ENCODE assay signal across 25 cellular contexts in the genomic region with DNA sequence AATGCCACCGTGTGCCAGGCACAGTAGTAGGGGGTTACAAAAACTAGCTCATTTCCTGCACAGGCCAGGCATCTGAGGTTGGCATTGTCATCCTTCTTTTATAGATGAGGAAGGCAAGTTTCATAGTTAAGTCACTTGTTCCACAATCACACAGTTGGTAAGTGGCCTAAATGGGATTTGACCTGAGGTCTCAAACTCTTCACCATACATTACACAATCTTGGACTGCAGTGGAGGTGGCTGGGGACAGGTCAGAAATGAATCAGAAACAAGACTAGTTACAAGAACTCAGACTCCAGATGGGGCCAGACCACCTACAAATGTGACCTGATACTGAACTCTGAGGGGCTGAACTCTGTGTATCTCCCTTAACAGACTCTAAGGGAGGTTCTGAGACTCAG. TPM values are rescaled to one million over a fixed set of nuclear protein-coding genes. Genes with fewer than 3 reads are reported as not detected.
DNase-seq lines count a peak whose midpoint lies in the region; ATAC-seq lines count a peak whose summit lies in the region.
"Had no signal": no experiment of that assay in that cellular context is flagged by ENCODE, and none has a peak within 500 bp of the region (broad histone marks: within the 10 kb centered on the region; RNA-seq: fewer than 3 reads in every experiment).

No MANE protein-coding gene starts in this region.

- no peaks in the 10 kb centered on the region for H3K36me3 Mint-ChIP-seq in activated T-helper 17 cell treated with anti-CD3 and anti-CD28 coated beads, Interleukin-2, amount 50 U/mL, for 72 hours (ENCODE audit: low read depth)
- H3K36me3 Mint-ChIP-seq in stimulated activated effector memory CD8-positive, alpha-beta T cell treated with anti-CD3 and anti-CD28 coated beads, Interleukin-12 subunit alpha, Interleukin-12 subunit beta, amount 100 ng/mL, for 72 hours, result no peaks in the 10 kb centered on the region
- H3K36me3 Mint-ChIP-seq: CD14-positive monocyte; CD4-positive, alpha-beta memory T cell; CD4-positive, CD25-positive, alpha-beta regulatory T cell; CD8-positive, alpha-beta memory T cell had no signal

- no peaks in the 10 kb centered on the region for H3K4me1 Mint-ChIP-seq in stimulated activated naive CD8-positive, alpha-beta T cell treated with anti-CD3 and anti-CD28 coated beads, Interleukin-15, amount 100 ng/mL, for 72 hours
- no peaks in the 10 kb centered on the region for H3K4me1 Mint-ChIP-seq in activated T-helper 17 cell treated with anti-CD3 and anti-CD28 coated beads, Interleukin-2, amount 50 U/mL, for 72 hours
- H3K4me1 Mint-ChIP-seq in stimulated activated effector memory CD8-positive, alpha-beta T cell treated with anti-CD3 and anti-CD28 coated beads, Interleukin-12 subunit alpha, Interleukin-12 subunit beta, amount 100 ng/mL, for 72 hours, result no peaks in the 10 kb centered on the region
- H3K4me1 Mint-ChIP-seq: CD4-positive, alpha-beta memory T cell; CD4-positive, CD25-positive, alpha-beta regulatory T cell; CD8-positive, alpha-beta memory T cell had no signal

- H3K4me3 Mint-ChIP-seq in stimulated activated naive CD8-positive, alpha-beta T cell treated with anti-CD3 and anti-CD28 coated beads, Interleukin-15, amount 100 ng/mL, for 72 hours, result no peak overlapping the region
- H3K4me3 Mint-ChIP-seq in activated T-helper 17 cell treated with anti-CD3 and anti-CD28 coated beads, Interleukin-2, amount 50 U/mL, for 72 hours, result no peak overlapping the region
- H3K4me3 Mint-ChIP-seq in stimulated activated effector memory CD8-positive, alpha-beta T cell treated with anti-CD3 and anti-CD28 coated beads, Interleukin-12 subunit alpha, Interleukin-12 subunit beta, amount 100 ng/mL, for 72 hours, result no peak overlapping the region
- H3K4me3 Mint-ChIP-seq: CD14-positive monocyte; CD4-positive, alpha-beta memory T cell; CD4-positive, CD25-positive, alpha-beta regulatory T cell; CD8-positive, alpha-beta memory T cell had no signal

- peak; percentile 39 for ATAC-seq in stimulated activated naive CD8-positive, alpha-beta T cell treated with anti-CD3 and anti-CD28 coated beads, Interleukin-15, amount 100 ng/mL, for 72 hours
- ATAC-seq in stimulated activated naive CD8-positive, alpha-beta T cell treated with anti-CD3 and anti-CD28 coated beads, Interleukin-15, Interleukin-2, amounts not matched to agents 100 U/mL and 50 U/mL, for 24 hours, result no peak
- peak; percentile 26 for ATAC-seq in activated T-helper 17 cell treated with anti-CD3 and anti-CD28 coated beads, Interleukin-2, amount 50 U/mL, for 72 hours (replicated peaks)
- peak; percentile 39 for ATAC-seq in stimulated activated effector memory CD8-positive, alpha-beta T cell treated with anti-CD3 and anti-CD28 coated beads, Interleukin-12 subunit alpha, Interleukin-12 subunit beta, amount 100 ng/mL, for 72 hours
- no peak for ATAC-seq in GM21367 (IDR thresholded peaks at IDR 0.05; ENCODE audit: unreplicated experiment)
- ATAC-seq: GM12878 had no signal

- peaks cover 0 to 8% of the 10 kb centered on the region in 2 donors for H3K9me3 Mint-ChIP-seq in stimulated activated naive CD8-positive, alpha-beta T cell treated with anti-CD3 and anti-CD28 coated beads, Interleukin-15, amount 100 ng/mL, for 72 hours
- peaks cover 5% of the 10 kb centered on the region for H3K9me3 Mint-ChIP-seq in activated T-helper 17 cell treated with anti-CD3 and anti-CD28 coated beads, Interleukin-2, amount 50 U/mL, for 72 hours
- no peaks in the 10 kb centered on the region for H3K9me3 Mint-ChIP-seq in stimulated activated effector memory CD8-positive, alpha-beta T cell treated with anti-CD3 and anti-CD28 coated beads, Interleukin-12 subunit alpha, Interleukin-12 subunit beta, amount 100 ng/mL, for 72 hours

- H3K27me3 Mint-ChIP-seq in stimulated activated naive CD8-positive, alpha-beta T cell treated with anti-CD3 and anti-CD28 coated beads, Interleukin-15, amount 100 ng/mL, for 72 hours, result peaks cover 35% of the 10 kb centered on the region
- peaks cover 20% of the 10 kb centered on the region for H3K27me3 Mint-ChIP-seq in activated T-helper 17 cell treated with anti-CD3 and anti-CD28 coated beads, Interleukin-2, amount 50 U/mL, for 72 hours

- DNase-seq in stimulated activated naive CD8-positive, alpha-beta T cell treated with anti-CD3 and anti-CD28 coated beads, Interleukin-15, amount 100 ng/mL, for 72 hours, result no peak
- DNase-seq in stimulated activated naive CD8-positive, alpha-beta T cell treated with anti-CD3 and anti-CD28 coated beads, Interleukin-15, Interleukin-2, amounts not matched to agents 100 U/mL and 50 U/mL, for 24 hours, result no peak
- no peak for DNase-seq in stimulated activated effector memory CD8-positive, alpha-beta T cell treated with anti-CD3 and anti-CD28 coated beads, Interleukin-12 subunit alpha, Interleukin-12 subunit beta, amount 100 ng/mL, for 72 hours (ENCODE audit: low spot score in 2 of 2)
- DNase-seq in H4 (ENCODE audit: low spot score) (no peak), H7 (no peak)
- DNase-seq: 8988T; ACHN; BE2C; C1 segment of cervical spinal cord; CD4-positive, alpha-beta memory T cell; CD4-positive, CD25-positive, alpha-beta regulatory T cell; CD8-positive, alpha-beta memory T cell; COR-L47; DMS 273 treated with DMSO at 0.1 percent for 48 hours; DMS153; DMS53; DMS79; DND-41; EL; GDM1 had no signal

- no peak overlapping the region for H3K4me3 ChIP-seq in H7 (ENCODE audit: insufficient read depth, low read depth, low read length)
- H3K4me3 ChIP-seq: BLaER1, GM12878 had no signal

- no peak overlapping the region for H3K27ac Mint-ChIP-seq in stimulated activated naive CD8-positive, alpha-beta T cell treated with anti-CD3 and anti-CD28 coated beads, Interleukin-15, amount 100 ng/mL, for 72 hours
- H3K27ac Mint-ChIP-seq in activated T-helper 17 cell treated with anti-CD3 and anti-CD28 coated beads, Interleukin-2, amount 50 U/mL, for 72 hours, result no peak overlapping the region
- H3K27ac Mint-ChIP-seq in stimulated activated effector memory CD8-positive, alpha-beta T cell treated with anti-CD3 and anti-CD28 coated beads, Interleukin-12 subunit alpha, Interleukin-12 subunit beta, amount 100 ng/mL, for 72 hours, result no peak overlapping the region
- H3K27ac Mint-ChIP-seq: CD14-positive monocyte; CD4-positive, alpha-beta memory T cell; CD4-positive, CD25-positive, alpha-beta regulatory T cell; CD8-positive, alpha-beta memory T cell had no signal

- no peaks in the 10 kb centered on the region for H3K36me3 ChIP-seq in H7 (replicated peaks; ENCODE audit: control insufficient read depth, insufficient read depth, low read length)
- H3K36me3 ChIP-seq: BE2C, BLaER1 had no signal

- H3K27me3 ChIP-seq in H7 (ENCODE audit: control insufficient read depth, insufficient read depth, low read length), result no peaks in the 10 kb centered on the region
- H3K27me3 ChIP-seq: BE2C, BLaER1 had no signal

RNA-seq across cellular contexts. Expression of gene CHGB, which starts 10.4 kb away (rescaled TPM):
- total RNA-seq in activated T-helper 17 cell treated with anti-CD3 and anti-CD28 coated beads, Interleukin-2, amount 50 U/mL, for 72 hours, result under 1 TPM; 0.32 to 0.52 TPM
- total RNA-seq in H4 (2014; rRNA removed; shearing (Covaris generic)), result 0.02 and 0.21 TPM in 2 replicates
- total RNA-seq in H7 (2014; rRNA removed; shearing (Covaris generic)), result 0.80 and 1.1 TPM in 2 replicates

RNA-seq across cellular contexts. Expression of gene TRMT6, which starts 49.4 kb away (rescaled TPM):
- total RNA-seq in activated T-helper 17 cell treated with anti-CD3 and anti-CD28 coated beads, Interleukin-2, amount 50 U/mL, for 72 hours, result 10 to 100 TPM; 19.8 to 43.2 TPM
- 8.7 and 17.3 TPM in 2 replicates for total RNA-seq in H4 (2014; rRNA removed; shearing (Covaris generic))
- total RNA-seq in H7 (2014; rRNA removed; shearing (Covaris generic)), result 9.8 and 10.3 TPM in 2 replicates

RNA-seq across cellular contexts. Expression of gene MCM8, which starts 49.5 kb away (rescaled TPM):
- total RNA-seq in activated T-helper 17 cell treated with anti-CD3 and anti-CD28 coated beads, Interleukin-2, amount 50 U/mL, for 72 hours, result 10 to 100 TPM; 35.3 to 41.6 TPM
- 17.4 and 21.6 TPM in 2 replicates for total RNA-seq in H4 (2014; rRNA removed; shearing (Covaris generic))
- total RNA-seq in H7 (2014; rRNA removed; shearing (Covaris generic)), result 26.8 and 32.5 TPM in 2 replicates

Comparison
In these comparisons a context has a peak if more than half of its experiments do, and no peak if none do; other contexts are left out.
1. ATAC-seq: peak in stimulated activated naive CD8-positive, alpha-beta T cell treated with anti-CD3 and anti-CD28 coated beads, Interleukin-15, amount 100 ng/mL, for 72 hours (single experiment), activated T-helper 17 cell treated with anti-CD3 and anti-CD28 coated beads, Interleukin-2, amount 50 U/mL, for 72 hours (single experiment) and stimulated activated effector memory CD8-positive, alpha-beta T cell treated with anti-CD3 and anti-CD28 coated beads, Interleukin-12 subunit alpha, Interleukin-12 subunit beta, amount 100 ng/mL, for 72 hours (single experiment); none in stimulated activated naive CD8-positive, alpha-beta T cell treated with anti-CD3 and anti-CD28 coated beads, Interleukin-15, Interleukin-2, amounts not matched to agents 100 U/mL and 50 U/mL, for 24 hours (single experiment) and GM21367 (single experiment).